Comparison of ENCODE assay signal across 8 cellular contexts in genomic region chr9:126722252-126722921, GRCh38.
DNase-seq lines count a peak whose midpoint lies in the region; ATAC-seq and TF ChIP-seq lines count a peak whose summit lies in the region.

No MANE protein-coding gene starts in this region.

- peak overlapping the region; percentile 93 for H3K27ac ChIP-seq in BLaER1
- no peak overlapping the region for H3K27ac ChIP-seq in trophoblast cell (ENCODE audit: low read depth, low read length)

- H4K91ac ChIP-seq in trophoblast cell (ENCODE audit: low read depth, low read length) = peak overlapping the region; percentile 34

- peak overlapping the region; percentile 79 for H3K4me3 Mint-ChIP-seq in type B pancreatic cell

- H3K27me3 Mint-ChIP-seq in type B pancreatic cell = peaks cover 38% of the 10 kb centered on the region

- ATAC-seq in GM19328 (IDR thresholded peaks at IDR 0.05; ENCODE audit: unreplicated experiment) (peak; percentile 87), HG03520 (IDR thresholded peaks at IDR 0.05; ENCODE audit: unreplicated experiment) (peak; percentile 73)

- H3K9me3 Mint-ChIP-seq in type B pancreatic cell = no peaks in the 10 kb centered on the region

- H3K4me3 ChIP-seq in BLaER1 (peak overlapping the region; percentile 82), trophoblast cell (ENCODE audit: low read depth, low read length) (peak overlapping the region; percentile 65)

- H4K12ac ChIP-seq in trophoblast cell (ENCODE audit: low read depth, low read length) = no peak overlapping the region

- no peaks in the 10 kb centered on the region for H3K79me1 ChIP-seq in trophoblast cell (ENCODE audit: low read length)

- no peak overlapping the region for H3K14ac ChIP-seq in trophoblast cell (ENCODE audit: low read length)

- no peaks in the 10 kb centered on the region for H3K36me3 ChIP-seq in BLaER1
- no peaks in the 10 kb centered on the region for H3K36me3 ChIP-seq in trophoblast cell (ENCODE audit: control insufficient read depth in 1 of 2, insufficient read depth in 2 of 2, low read length in 2 of 2)

- DNase-seq in RPMI7951 (ENCODE audit: low read depth) (peak; percentile 65), germinal center (ENCODE audit: low spot score) (peak; percentile 88), trophoblast cell (peak; percentile 72 to 77), type B pancreatic cell (ENCODE audit: extremely low spot score, unreplicated experiment) (no peak)
- peak; percentile 83 for DNase-seq in activated effector memory CD4-positive, alpha-beta T cell treated with Interleukin-2 at 50 U/mL for 16 hours

- H3K4me1 ChIP-seq in BLaER1 = peaks cover 51% of the 10 kb centered on the region
- H3K4me1 ChIP-seq in trophoblast cell (ENCODE audit: control insufficient read depth in 1 of 2, insufficient read depth in 2 of 2, low read length in 2 of 2) = peaks cover 7 to 17% of the 10 kb centered on the region in 2 experiments

- H3K4me2 ChIP-seq in BLaER1 = peak overlapping the region; percentile 95
- H3K4me2 ChIP-seq in trophoblast cell (ENCODE audit: low read length) = peak overlapping the region; percentile 82

- no peak overlapping the region for H2BK5ac ChIP-seq in trophoblast cell (ENCODE audit: low read depth, low read length, poor library complexity)

- no peak overlapping the region for H3K23ac ChIP-seq in trophoblast cell (ENCODE audit: low read length)

- peaks cover 28% of the 10 kb centered on the region for H3K4me1 Mint-ChIP-seq in type B pancreatic cell (ENCODE audit: unreplicated experiment)

- H3K79me2 ChIP-seq in trophoblast cell (ENCODE audit: control insufficient read depth, insufficient read depth, low read length, poor library complexity) = no peaks in the 10 kb centered on the region

- H3K18ac ChIP-seq in trophoblast cell (ENCODE audit: low read length) = no peak overlapping the region

- TF ChIP-seq CTCF in type B pancreatic cell (conservative IDR thresholded peaks at IDR 0.05) = no peak

- no CpG with 5 or more reads among the region's 45 CpGs for WGBS in trophoblast cell (ENCODE audit: extremely low coverage, insufficient coverage, insufficient read length)

- H2AK5ac ChIP-seq in trophoblast cell (ENCODE audit: low read length) = no peak overlapping the region

- no peak overlapping the region for H2BK120ac ChIP-seq in trophoblast cell (ENCODE audit: insufficient read depth, low read length, poor library complexity)

- H3K9me3 ChIP-seq in BLaER1 (no peaks in the 10 kb centered on the region), trophoblast cell (ENCODE audit: insufficient read depth, low read depth, low read length) (peaks cover 6% of the 10 kb centered on the region)

- H3K27ac Mint-ChIP-seq in type B pancreatic cell = no peak overlapping the region

- H3K27me3 ChIP-seq in BLaER1 (no peaks in the 10 kb centered on the region), trophoblast cell (ENCODE audit: insufficient read depth, low read length) (peaks cover 9% of the 10 kb centered on the region)

- no peaks in the 10 kb centered on the region for H3K36me3 Mint-ChIP-seq in type B pancreatic cell

- H2BK12ac ChIP-seq in trophoblast cell (ENCODE audit: low read length) = no peak overlapping the region

- H3K9ac ChIP-seq in BLaER1 (peak overlapping the region; percentile 93), trophoblast cell (ENCODE audit: low read length) (peak overlapping the region; percentile 42)

- H3K4ac ChIP-seq in trophoblast cell (ENCODE audit: low read depth, low read length) = no peak overlapping the region

- peak overlapping the region; percentile 49 for H4K8ac ChIP-seq in trophoblast cell (ENCODE audit: low read depth, low read length)

- H4K20me1 ChIP-seq in BLaER1 = no peaks in the 10 kb centered on the region

- peak overlapping the region; percentile 46 for H2AFZ ChIP-seq in trophoblast cell (ENCODE audit: insufficient read depth, low read length, poor library complexity)
